In genomic region chr6:3355011-3355357, GRCh38 we compare ENCODE assay signal across 11 cellular contexts.
DNase-seq lines count a peak whose midpoint lies in the region; ATAC-seq, FAIRE-seq and TF ChIP-seq lines count a peak whose summit lies in the region.
"Had no signal": no experiment of that assay in that cellular context is flagged by ENCODE, and none has a peak within 500 bp of the region (broad histone marks: within the 10 kb centered on the region; RNA-seq: fewer than 3 reads in every experiment).

No MANE protein-coding gene starts in this region.

- intact Hi-C loops in lower lobe of right lung (cut with DNase I), result no loop called here

- H3K9ac ChIP-seq in HUES64 (ENCODE audit: low read depth, low read length) (no peak overlapping the region), adipocyte (ENCODE audit: low read length) (peak overlapping the region; percentile 92), stomach smooth muscle (ENCODE audit: low read length in 2 of 2) (peak overlapping the region; percentile 38 to 72)

- H3K4me1 ChIP-seq in HUES64 (ENCODE audit: insufficient read depth, low read length), result peaks cover 52% of the 10 kb centered on the region
- peaks cover 38% of the 10 kb centered on the region for H3K4me1 ChIP-seq in adipocyte (ENCODE audit: control insufficient read depth, insufficient read depth, low read length)
- peaks cover 38% of the 10 kb centered on the region for H3K4me1 ChIP-seq in lower lobe of right lung
- peaks cover 30% of the 10 kb centered on the region for H3K4me1 ChIP-seq in stomach smooth muscle (ENCODE audit: control insufficient read depth, insufficient read depth, low read length)

- ATAC-seq in lower lobe of right lung, result no peak
- no peak for ATAC-seq in GM21526 (IDR thresholded peaks at IDR 0.05; ENCODE audit: low FRiP score, unreplicated experiment)
- no peak for ATAC-seq in HG03135 (IDR thresholded peaks at IDR 0.05; ENCODE audit: unreplicated experiment)
- ATAC-seq in HG03565 (IDR thresholded peaks at IDR 0.05; ENCODE audit: unreplicated experiment), result no peak

- WGBS in HUES64, result 86% methylated on average over 4 of the region's 4 CpGs

- TF ChIP-seq POLR2A in H54 (IDR thresholded peaks at IDR 0.05; ENCODE audit: low read depth, low read length), result no peak

- H3K9me3 ChIP-seq in HUES64 (ENCODE audit: insufficient read depth, low read depth, low read length), result no peaks in the 10 kb centered on the region
- no peaks in the 10 kb centered on the region for H3K9me3 ChIP-seq in adipocyte (ENCODE audit: control insufficient read depth, low read length)
- H3K9me3 ChIP-seq in lower lobe of right lung, result no peaks in the 10 kb centered on the region
- H3K9me3 ChIP-seq in stomach smooth muscle (ENCODE audit: control insufficient read depth in 2 of 2, low read length in 2 of 2), result no peaks in the 10 kb centered on the region

- TF ChIP-seq CTCF in lower lobe of right lung (IDR thresholded peaks at IDR 0.05), result no peak

- no peak overlapping the region for H3K4me3 ChIP-seq in HUES64 (ENCODE audit: low read length)
- peak overlapping the region; percentile 76 for H3K4me3 ChIP-seq in adipocyte (ENCODE audit: low read length)
- H3K4me3 ChIP-seq in lower lobe of right lung, result peak overlapping the region; percentile 46
- H3K4me3 ChIP-seq in stomach smooth muscle (ENCODE audit: low read length in 2 of 2), result peak overlapping the region in 1 of 2 donors; percentile 63

- DNase-seq in adipocyte (ENCODE audit: low read depth) (no peak), lower lobe of right lung (no peak), H54 (ENCODE audit: insufficient read length, low spot score) (no peak)
- DNase-seq: H9; stimulated activated CD4-positive, alpha-beta T cell treated with anti-CD3 and anti-CD28 coated beads, Interleukin-4, amount 100 ng/mL, for 1 hour had no signal

- H3K36me3 ChIP-seq in HUES64 (ENCODE audit: insufficient read depth, low read length) (no peaks in the 10 kb centered on the region), adipocyte (ENCODE audit: control insufficient read depth, insufficient read depth, low read length, severe bottlenecking) (no peaks in the 10 kb centered on the region), lower lobe of right lung (no peaks in the 10 kb centered on the region), stomach smooth muscle (ENCODE audit: control insufficient read depth in 2 of 2, insufficient read depth in 2 of 2, low read length in 2 of 2) (no peaks in the 10 kb centered on the region)

- no peak for FAIRE-seq in H54 (lab: Jason Lieb, UNC)

- no peaks in the 10 kb centered on the region for H3K27me3 ChIP-seq in HUES64 (ENCODE audit: insufficient read depth, low read length)
- H3K27me3 ChIP-seq in adipocyte (replicated peaks; ENCODE audit: control insufficient read depth, insufficient read depth, low read length), result no peaks in the 10 kb centered on the region
- no peaks in the 10 kb centered on the region for H3K27me3 ChIP-seq in lower lobe of right lung (ENCODE audit: low read depth)
- H3K27me3 ChIP-seq in stomach smooth muscle (ENCODE audit: control insufficient read depth in 1 of 2, insufficient read depth in 2 of 2, low read length in 2 of 2), result no peaks in the 10 kb centered on the region

- peak overlapping the region; percentile 74; the same call in 1 of the 2 replicates for H3K27ac ChIP-seq in HUES64 (ENCODE audit: low read depth, low read length)
- H3K27ac ChIP-seq in lower lobe of right lung, result peak overlapping the region; percentile 83
- H3K27ac ChIP-seq in stomach smooth muscle (ENCODE audit: low read length), result peak overlapping the region; percentile 98
- H3K27ac ChIP-seq: epithelial cell of prostate had no signal
